1 cellular context compared by ENCODE assay signal in the genomic region with DNA sequence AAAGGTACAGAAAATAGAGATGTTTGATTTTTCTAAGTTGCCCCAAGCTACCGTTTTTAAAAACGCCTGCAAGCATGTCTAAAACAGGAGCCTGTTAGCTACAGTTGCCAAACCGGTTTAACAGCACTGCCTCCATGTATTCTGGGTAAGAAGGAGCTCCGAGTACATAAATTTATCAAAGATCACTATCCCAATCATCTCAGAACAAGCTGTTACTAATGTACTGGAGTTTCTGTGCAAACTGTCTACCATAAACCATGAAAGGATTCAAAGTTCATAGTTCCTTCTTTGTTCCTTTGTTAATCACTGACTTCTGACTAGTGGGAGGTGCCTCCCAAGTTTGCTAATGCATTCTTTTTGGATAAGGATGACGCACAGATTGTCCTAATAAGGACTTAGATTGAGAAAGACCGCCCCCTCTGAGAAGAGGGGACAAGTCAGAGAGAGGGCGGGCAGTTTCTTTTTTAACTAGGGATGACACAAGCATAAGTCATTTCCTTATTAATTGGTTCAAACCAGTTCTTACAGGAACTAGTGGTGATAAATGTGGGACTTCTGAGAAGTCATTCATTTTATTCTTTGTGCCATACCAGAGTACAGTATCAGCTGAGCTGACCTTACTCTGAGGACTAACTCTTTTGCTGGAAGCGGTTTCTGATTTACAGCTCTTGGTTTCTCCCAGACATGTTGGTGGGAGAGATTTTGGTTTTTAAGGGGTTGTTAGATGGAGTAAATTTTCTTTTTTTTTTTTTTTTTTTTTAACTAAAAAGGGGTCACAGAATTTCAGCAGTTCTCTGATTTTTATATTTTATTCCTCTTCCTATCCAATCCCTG.
TF ChIP-seq lines count a peak whose summit lies in the region.

No MANE protein-coding gene starts in this region.

TF ChIP-seq in HepG2, 621 proteins besides CTCF, POLR2A, EP300 and RAD21 (continued from another document and continues in another):
- TF ChIP-seq ZBED4 (CRISPR knock-in tag; IDR thresholded peaks at IDR 0.05; ENCODE audit: borderline replicate concordance), result 0 out of 2 replicates have a peak, but pooled peaks have one; percentile 15
- TF ChIP-seq GATAD2A (CRISPR knock-in tag; IDR thresholded peaks at IDR 0.05), result peak; percentile 95
- TF ChIP-seq ASH2L (IDR thresholded peaks at IDR 0.05; ENCODE audit: insufficient read length, low read depth, low read length), result peak; percentile 82
- TF ChIP-seq, protein P1, sequence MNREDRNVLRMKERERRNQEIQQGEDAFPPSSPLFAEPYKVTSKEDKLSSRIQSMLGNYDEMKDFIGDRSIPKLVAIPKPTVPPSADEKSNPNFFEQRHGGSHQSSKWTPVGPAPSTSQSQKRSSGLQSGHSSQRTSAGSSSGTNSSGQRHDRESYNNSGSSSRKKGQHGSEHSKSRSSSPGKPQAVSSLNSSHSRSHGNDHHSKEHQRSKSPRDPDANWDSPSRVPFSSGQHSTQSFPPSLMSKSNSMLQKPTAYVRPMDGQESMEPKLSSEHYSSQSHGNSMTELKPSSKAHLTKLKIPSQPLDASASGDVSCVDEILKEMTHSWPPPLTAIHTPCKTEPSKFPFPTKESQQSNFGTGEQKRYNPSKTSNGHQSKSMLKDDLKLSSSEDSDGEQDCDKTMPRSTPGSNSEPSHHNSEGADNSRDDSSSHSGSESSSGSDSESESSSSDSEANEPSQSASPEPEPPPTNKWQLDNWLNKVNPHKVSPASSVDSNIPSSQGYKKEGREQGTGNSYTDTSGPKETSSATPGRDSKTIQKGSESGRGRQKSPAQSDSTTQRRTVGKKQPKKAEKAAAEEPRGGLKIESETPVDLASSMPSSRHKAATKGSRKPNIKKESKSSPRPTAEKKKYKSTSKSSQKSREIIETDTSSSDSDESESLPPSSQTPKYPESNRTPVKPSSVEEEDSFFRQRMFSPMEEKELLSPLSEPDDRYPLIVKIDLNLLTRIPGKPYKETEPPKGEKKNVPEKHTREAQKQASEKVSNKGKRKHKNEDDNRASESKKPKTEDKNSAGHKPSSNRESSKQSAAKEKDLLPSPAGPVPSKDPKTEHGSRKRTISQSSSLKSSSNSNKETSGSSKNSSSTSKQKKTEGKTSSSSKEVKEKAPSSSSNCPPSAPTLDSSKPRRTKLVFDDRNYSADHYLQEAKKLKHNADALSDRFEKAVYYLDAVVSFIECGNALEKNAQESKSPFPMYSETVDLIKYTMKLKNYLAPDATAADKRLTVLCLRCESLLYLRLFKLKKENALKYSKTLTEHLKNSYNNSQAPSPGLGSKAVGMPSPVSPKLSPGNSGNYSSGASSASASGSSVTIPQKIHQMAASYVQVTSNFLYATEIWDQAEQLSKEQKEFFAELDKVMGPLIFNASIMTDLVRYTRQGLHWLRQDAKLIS (CRISPR knock-in tag; IDR thresholded peaks at IDR 0.05), result peak; percentile 100
- peak; percentile 84 for TF ChIP-seq SOX13 (IDR thresholded peaks at IDR 0.05)
- TF ChIP-seq SOX13 (CRISPR knock-in tag; conservative IDR thresholded peaks at IDR 0.05 in 1 of 2, IDR thresholded peaks at IDR 0.05 in 1 of 2), result peak in 1 of 2 experiments; percentile 99; a peak in 2 of 4 replicates
- TF ChIP-seq ZNF589 (CRISPR knock-in tag; conservative IDR thresholded peaks at IDR 0.05), result no peak; the same call in 1 of the 2 replicates
- TF ChIP-seq BCL6 (CRISPR knock-in tag; IDR thresholded peaks at IDR 0.05), result peak; percentile 55
- no peak for TF ChIP-seq CBFB (CRISPR knock-in tag; IDR thresholded peaks at IDR 0.05)
- 0 out of 2 replicates have a peak, but pooled peaks have one; percentile 22 for TF ChIP-seq SATB2 (CRISPR knock-in tag; IDR thresholded peaks at IDR 0.05)
- TF ChIP-seq KLF9 (CRISPR knock-in tag; IDR thresholded peaks at IDR 0.05; ENCODE audit: low read depth), result peak; percentile 73; the same call in 1 of the 2 replicates
- peak; percentile 84 for TF ChIP-seq ZBTB20 (CRISPR knock-in tag; IDR thresholded peaks at IDR 0.05; ENCODE audit: borderline replicate concordance, low read depth)
- TF ChIP-seq, protein P2, sequence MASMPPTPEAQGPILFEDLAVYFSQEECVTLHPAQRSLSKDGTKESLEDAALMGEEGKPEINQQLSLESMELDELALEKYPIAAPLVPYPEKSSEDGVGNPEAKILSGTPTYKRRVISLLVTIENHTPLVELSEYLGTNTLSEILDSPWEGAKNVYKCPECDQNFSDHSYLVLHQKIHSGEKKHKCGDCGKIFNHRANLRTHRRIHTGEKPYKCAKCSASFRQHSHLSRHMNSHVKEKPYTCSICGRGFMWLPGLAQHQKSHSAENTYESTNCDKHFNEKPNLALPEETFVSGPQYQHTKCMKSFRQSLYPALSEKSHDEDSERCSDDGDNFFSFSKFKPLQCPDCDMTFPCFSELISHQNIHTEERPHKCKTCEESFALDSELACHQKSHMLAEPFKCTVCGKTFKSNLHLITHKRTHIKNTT (CRISPR knock-in tag; IDR thresholded peaks at IDR 0.05), result no peak
- TF ChIP-seq, protein P3, sequence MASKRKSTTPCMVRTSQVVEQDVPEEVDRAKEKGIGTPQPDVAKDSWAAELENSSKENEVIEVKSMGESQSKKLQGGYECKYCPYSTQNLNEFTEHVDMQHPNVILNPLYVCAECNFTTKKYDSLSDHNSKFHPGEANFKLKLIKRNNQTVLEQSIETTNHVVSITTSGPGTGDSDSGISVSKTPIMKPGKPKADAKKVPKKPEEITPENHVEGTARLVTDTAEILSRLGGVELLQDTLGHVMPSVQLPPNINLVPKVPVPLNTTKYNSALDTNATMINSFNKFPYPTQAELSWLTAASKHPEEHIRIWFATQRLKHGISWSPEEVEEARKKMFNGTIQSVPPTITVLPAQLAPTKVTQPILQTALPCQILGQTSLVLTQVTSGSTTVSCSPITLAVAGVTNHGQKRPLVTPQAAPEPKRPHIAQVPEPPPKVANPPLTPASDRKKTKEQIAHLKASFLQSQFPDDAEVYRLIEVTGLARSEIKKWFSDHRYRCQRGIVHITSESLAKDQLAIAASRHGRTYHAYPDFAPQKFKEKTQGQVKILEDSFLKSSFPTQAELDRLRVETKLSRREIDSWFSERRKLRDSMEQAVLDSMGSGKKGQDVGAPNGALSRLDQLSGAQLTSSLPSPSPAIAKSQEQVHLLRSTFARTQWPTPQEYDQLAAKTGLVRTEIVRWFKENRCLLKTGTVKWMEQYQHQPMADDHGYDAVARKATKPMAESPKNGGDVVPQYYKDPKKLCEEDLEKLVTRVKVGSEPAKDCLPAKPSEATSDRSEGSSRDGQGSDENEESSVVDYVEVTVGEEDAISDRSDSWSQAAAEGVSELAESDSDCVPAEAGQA (IDR thresholded peaks at IDR 0.05; ENCODE audit: low read depth), result no peak
- TF ChIP-seq, protein P3 (CRISPR knock-in tag; IDR thresholded peaks at IDR 0.05; ENCODE audit: borderline replicate concordance), result peak; percentile 60; the same call in 1 of the 2 replicates
- no peak for TF ChIP-seq TEAD2 (CRISPR knock-in tag; IDR thresholded peaks at IDR 0.05)
- no peak; the same call in 1 of the 2 replicates for TF ChIP-seq MBD4 (IDR thresholded peaks at IDR 0.05; ENCODE audit: borderline replicate concordance, low read length)
- TF ChIP-seq, protein P4, sequence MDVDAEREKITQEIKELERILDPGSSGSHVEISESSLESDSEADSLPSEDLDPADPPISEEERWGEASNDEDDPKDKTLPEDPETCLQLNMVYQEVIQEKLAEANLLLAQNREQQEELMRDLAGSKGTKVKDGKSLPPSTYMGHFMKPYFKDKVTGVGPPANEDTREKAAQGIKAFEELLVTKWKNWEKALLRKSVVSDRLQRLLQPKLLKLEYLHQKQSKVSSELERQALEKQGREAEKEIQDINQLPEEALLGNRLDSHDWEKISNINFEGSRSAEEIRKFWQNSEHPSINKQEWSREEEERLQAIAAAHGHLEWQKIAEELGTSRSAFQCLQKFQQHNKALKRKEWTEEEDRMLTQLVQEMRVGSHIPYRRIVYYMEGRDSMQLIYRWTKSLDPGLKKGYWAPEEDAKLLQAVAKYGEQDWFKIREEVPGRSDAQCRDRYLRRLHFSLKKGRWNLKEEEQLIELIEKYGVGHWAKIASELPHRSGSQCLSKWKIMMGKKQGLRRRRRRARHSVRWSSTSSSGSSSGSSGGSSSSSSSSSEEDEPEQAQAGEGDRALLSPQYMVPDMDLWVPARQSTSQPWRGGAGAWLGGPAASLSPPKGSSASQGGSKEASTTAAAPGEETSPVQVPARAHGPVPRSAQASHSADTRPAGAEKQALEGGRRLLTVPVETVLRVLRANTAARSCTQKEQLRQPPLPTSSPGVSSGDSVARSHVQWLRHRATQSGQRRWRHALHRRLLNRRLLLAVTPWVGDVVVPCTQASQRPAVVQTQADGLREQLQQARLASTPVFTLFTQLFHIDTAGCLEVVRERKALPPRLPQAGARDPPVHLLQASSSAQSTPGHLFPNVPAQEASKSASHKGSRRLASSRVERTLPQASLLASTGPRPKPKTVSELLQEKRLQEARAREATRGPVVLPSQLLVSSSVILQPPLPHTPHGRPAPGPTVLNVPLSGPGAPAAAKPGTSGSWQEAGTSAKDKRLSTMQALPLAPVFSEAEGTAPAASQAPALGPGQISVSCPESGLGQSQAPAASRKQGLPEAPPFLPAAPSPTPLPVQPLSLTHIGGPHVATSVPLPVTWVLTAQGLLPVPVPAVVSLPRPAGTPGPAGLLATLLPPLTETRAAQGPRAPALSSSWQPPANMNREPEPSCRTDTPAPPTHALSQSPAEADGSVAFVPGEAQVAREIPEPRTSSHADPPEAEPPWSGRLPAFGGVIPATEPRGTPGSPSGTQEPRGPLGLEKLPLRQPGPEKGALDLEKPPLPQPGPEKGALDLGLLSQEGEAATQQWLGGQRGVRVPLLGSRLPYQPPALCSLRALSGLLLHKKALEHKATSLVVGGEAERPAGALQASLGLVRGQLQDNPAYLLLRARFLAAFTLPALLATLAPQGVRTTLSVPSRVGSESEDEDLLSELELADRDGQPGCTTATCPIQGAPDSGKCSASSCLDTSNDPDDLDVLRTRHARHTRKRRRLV (CRISPR knock-in tag; IDR thresholded peaks at IDR 0.05), result peak; percentile 81; the same call in 1 of the 2 replicates
- no peak for TF ChIP-seq KDM5A (IDR thresholded peaks at IDR 0.05; ENCODE audit: borderline replicate concordance, low read length)
- peak; percentile 69 for TF ChIP-seq POGZ (CRISPR knock-in tag; IDR thresholded peaks at IDR 0.05)
- TF ChIP-seq KLF16 (CRISPR knock-in tag; IDR thresholded peaks at IDR 0.05), result peak in 1 of 2 experiments; percentile 93; a peak in 2 of 4 replicates
- TF ChIP-seq TFDP1 (CRISPR knock-in tag; IDR thresholded peaks at IDR 0.05; ENCODE audit: borderline replicate concordance), result peak; percentile 67; the same call in 1 of the 2 replicates
- 0 out of 2 replicates have a peak, but pooled peaks have one; percentile 5 for TF ChIP-seq ZMYM2 (CRISPR knock-in tag; IDR thresholded peaks at IDR 0.05)
- TF ChIP-seq GFI1 (CRISPR knock-in tag; IDR thresholded peaks at IDR 0.05; ENCODE audit: borderline replicate concordance), result peak; percentile 70; the same call in 1 of the 2 replicates
- 0 out of 2 replicates have a peak, but pooled peaks have one; percentile 18 for TF ChIP-seq ZNF337 (CRISPR knock-in tag; IDR thresholded peaks at IDR 0.05; ENCODE audit: borderline replicate concordance, low read depth)
- peak; percentile 90 for TF ChIP-seq THRA (CRISPR knock-in tag; IDR thresholded peaks at IDR 0.05; ENCODE audit: borderline replicate concordance)
